ENCODE assay signal across 17 cellular contexts in the genomic region with DNA sequence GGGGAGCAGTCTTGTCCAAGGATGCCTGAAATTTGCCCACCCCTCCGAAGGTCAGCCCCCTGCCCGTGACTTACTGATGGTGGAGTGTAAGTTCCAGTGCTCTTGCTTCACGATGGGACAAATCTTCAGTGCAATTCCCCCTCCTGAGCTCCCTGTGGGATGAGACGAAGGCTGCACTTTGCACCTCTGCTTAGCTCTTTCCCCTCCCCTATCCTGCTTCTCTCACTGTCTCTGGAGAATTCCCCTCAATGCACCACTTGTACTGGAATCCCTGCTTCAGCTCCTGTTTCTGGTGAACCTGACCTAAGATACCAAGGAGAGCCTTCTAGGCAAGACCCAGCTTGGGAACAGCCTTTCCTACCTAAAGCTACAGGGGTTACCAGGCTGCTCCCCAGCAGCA.
A peak's percentile ranks its signal among the peaks of the same experiment; 100 is the strongest.
DNase-seq lines count a peak whose midpoint lies in the region; ATAC-seq and TF ChIP-seq lines count a peak whose summit lies in the region.
"Had no signal": no experiment of that assay in that cellular context is flagged by ENCODE, and none has a peak within 500 bp of the region (broad histone marks: within the 10 kb centered on the region; RNA-seq: fewer than 3 reads in every experiment).

No MANE protein-coding gene starts in this region.

- H3K27me3 Mint-ChIP-seq in brain (no peaks in the 10 kb centered on the region), neural crest cell (ENCODE audit: low read depth) (no peaks in the 10 kb centered on the region)

- WGBS in thymus: 96% methylated on average over 4 of the region's 4 CpGs

- peaks cover 9 to 12% (median 11%) of the 10 kb centered on the region in 5 experiments for H3K9me3 Mint-ChIP-seq in brain
- peaks cover 6% of the 10 kb centered on the region for H3K9me3 Mint-ChIP-seq in neural crest cell

- CTCF ChIA-PET in RWPE1 (lab: Yijun Ruan, JAX): interaction anchor here (0.7 kb wide), 1 partner anchor 28 kb away, joined by 3 read pairs; no protein-coding TSS in a partner anchor

- POLR2A ChIA-PET in RWPE1 (lab: Yijun Ruan, JAX; ENCODE audit: low non-redundant PET): no interaction called here

- H3K4me3 ChIP-seq in thymus (ENCODE audit: low read length): no peak overlapping the region
- H3K4me3 ChIP-seq: GM23338 had no signal

- H3K27ac Mint-ChIP-seq in brain: peak overlapping the region; percentile 60 to 94 (median 81)
- peak overlapping the region; percentile 90 for H3K27ac Mint-ChIP-seq in neural crest cell (ENCODE audit: unreplicated experiment)
- H3K27ac Mint-ChIP-seq: GM23338 had no signal

- no peaks in the 10 kb centered on the region for H3K9me3 ChIP-seq in thymus (ENCODE audit: control insufficient read depth)

- H3K36me3 ChIP-seq in thymus (ENCODE audit: control insufficient read depth, insufficient read depth): no peaks in the 10 kb centered on the region

- TF ChIP-seq CTCF in RWPE1 (conservative IDR thresholded peaks at IDR 0.05; ENCODE audit: low read depth) (no peak), brain (conservative IDR thresholded peaks at IDR 0.05) (no peak), neural crest cell (conservative IDR thresholded peaks at IDR 0.05) (no peak)

- no peak for ATAC-seq in GM21528 (IDR thresholded peaks at IDR 0.05; ENCODE audit: low FRiP score, unreplicated experiment)
- ATAC-seq: HCT116 had no signal

- H3K4me3 Mint-ChIP-seq in brain (no peak overlapping the region), neural crest cell (no peak overlapping the region)
- H3K4me3 Mint-ChIP-seq: GM23338 had no signal

- H3K27me3 ChIP-seq in thymus (ENCODE audit: control insufficient read depth, insufficient read depth): no peaks in the 10 kb centered on the region

- H3K4me1 ChIP-seq in thymus (ENCODE audit: control insufficient read depth, insufficient read depth, low read length): peaks cover 2% of the 10 kb centered on the region

- H3K4me1 Mint-ChIP-seq in brain (peaks cover 70% of the 10 kb centered on the region), neural crest cell (peaks cover 21% of the 10 kb centered on the region)

- H3K27ac ChIP-seq in RWPE1 (peak overlapping the region; percentile 24; the same call in 1 of the 2 replicates), thymus (ENCODE audit: low read depth) (peak overlapping the region; percentile 25)

- H3K36me3 Mint-ChIP-seq in brain (peaks cover 11% of the 10 kb centered on the region), neural crest cell (ENCODE audit: low read depth) (peaks cover 4% of the 10 kb centered on the region)

- no peak for DNase-seq in RWPE1 (ENCODE audit: low spot score)
- no peak for DNase-seq in neural crest cell (ENCODE audit: low read depth, low spot score)
- no peak for DNase-seq in hippocampal formation (lab: John Stamatoyannopoulos, UW)
- DNase-seq in T1000 (lab: John Stamatoyannopoulos, UW): no peak
- DNase-seq: ACHN, C1 segment of cervical spinal cord, DMS79 treated with DMSO at 0.1 percent for 48 hours, KBM-7, NCI-H1105, NCI-H2081, NCI-H510A, NCI-H774 had no signal
